27 cellular contexts compared by ENCODE assay signal in genomic region chr4:10029403-10029802, GRCh38.
"Had no signal": no experiment of that assay in that cellular context is flagged by ENCODE, and none has a peak within 500 bp of the region (broad histone marks: within the 10 kb centered on the region; RNA-seq: fewer than 3 reads in every experiment).

No MANE protein-coding gene starts in this region.

- H3K4me3 ChIP-seq: adrenal gland, breast epithelium, cardiac muscle cell, colonic mucosa, esophagus squamous epithelium had no signal

- H3K36me3 Mint-ChIP-seq: activated naive CD4-positive, alpha-beta T cell treated with anti-CD3 and anti-CD28 coated beads, Interleukin-2, amount 50 U/mL, for 24 hours; activated naive CD8-positive, alpha-beta T cell treated with anti-CD3 and anti-CD28 coated beads for 36 hours; brain had no signal

- H3K27ac ChIP-seq: breast epithelium, cardiac muscle cell, colonic mucosa, epithelial cell of prostate, esophagus squamous epithelium had no signal

- DNase-seq: activated CD4-positive, alpha-beta T cell treated with anti-CD3 and anti-CD28 coated beads for 1 hour; activated CD4-positive, alpha-beta T cell treated with anti-CD3 and anti-CD28 coated beads for 4 hours; activated CD4-positive, alpha-beta T cell treated with anti-CD3 and anti-CD28 coated beads, Interleukin-2, amount 50 U/mL, for 1 hour; activated CD4-positive, alpha-beta T cell treated with anti-CD3 and anti-CD28 coated beads, Interleukin-2, amount 50 U/mL, for 48 hours; activated CD8-positive, alpha-beta memory T cell treated with anti-CD3 and anti-CD28 coated beads for 24 hours; activated CD8-positive, alpha-beta T cell treated with anti-CD3 and anti-CD28 coated beads for 36 hours; activated effector memory CD4-positive, alpha-beta T cell treated with Interleukin-2 at 50 U/mL for 16 hours; activated naive CD4-positive, alpha-beta T cell treated with anti-CD3 and anti-CD28 coated beads for 36 hours; activated naive CD8-positive, alpha-beta T cell treated with anti-CD3 and anti-CD28 coated beads for 36 hours; activated naive CD8-positive, alpha-beta T cell treated with anti-CD3 and anti-CD28 coated beads, Interleukin-2, amount 50 U/mL, for 24 hours; activated T-cell treated with anti-CD3 and anti-CD28 coated beads, Interleukin-2, amount 50 U/mL, for 4 hours; amygdala; central memory CD4-positive, alpha-beta T cell; cerebellar nuclear complex; colonic mucosa; effector CD8-positive, alpha-beta T cell; esophagus squamous epithelium; foreskin melanocyte; head of caudate nucleus; T-helper 2 cell had no signal

- H3K4me3 Mint-ChIP-seq: activated CD8-positive, alpha-beta T cell treated with anti-CD3 and anti-CD28 coated beads for 36 hours; activated naive CD4-positive, alpha-beta T cell treated with anti-CD3 and anti-CD28 coated beads for 36 hours; activated naive CD4-positive, alpha-beta T cell treated with anti-CD3 and anti-CD28 coated beads, Interleukin-2, amount 50 U/mL, for 24 hours; activated naive CD8-positive, alpha-beta T cell treated with anti-CD3 and anti-CD28 coated beads for 36 hours; activated naive CD8-positive, alpha-beta T cell treated with anti-CD3 and anti-CD28 coated beads, Interleukin-2, amount 50 U/mL, for 24 hours; activated T-cell treated with anti-CD3 and anti-CD28 coated beads, Interleukin-2, amount 50 U/mL, for 4 hours; activated T-helper 17 cell treated with anti-CD3 and anti-CD28 coated beads, Interleukin-2, amount 50 U/mL, for 72 hours; brain had no signal

- H3K27me3 ChIP-seq: adrenal gland, breast epithelium, cardiac muscle cell, colonic mucosa, esophagus squamous epithelium had no signal

- H3K27ac Mint-ChIP-seq: activated CD8-positive, alpha-beta T cell treated with anti-CD3 and anti-CD28 coated beads for 36 hours; activated naive CD4-positive, alpha-beta T cell treated with anti-CD3 and anti-CD28 coated beads for 36 hours; activated naive CD4-positive, alpha-beta T cell treated with anti-CD3 and anti-CD28 coated beads, Interleukin-2, amount 50 U/mL, for 24 hours; activated naive CD8-positive, alpha-beta T cell treated with anti-CD3 and anti-CD28 coated beads for 36 hours; activated naive CD8-positive, alpha-beta T cell treated with anti-CD3 and anti-CD28 coated beads, Interleukin-2, amount 50 U/mL, for 24 hours; activated T-helper 17 cell treated with anti-CD3 and anti-CD28 coated beads, Interleukin-2, amount 50 U/mL, for 72 hours; brain had no signal

- H3K9me3 Mint-ChIP-seq: activated CD8-positive, alpha-beta T cell treated with anti-CD3 and anti-CD28 coated beads for 36 hours; activated naive CD4-positive, alpha-beta T cell treated with anti-CD3 and anti-CD28 coated beads for 36 hours; activated naive CD4-positive, alpha-beta T cell treated with anti-CD3 and anti-CD28 coated beads, Interleukin-2, amount 50 U/mL, for 24 hours; activated naive CD8-positive, alpha-beta T cell treated with anti-CD3 and anti-CD28 coated beads for 36 hours; activated naive CD8-positive, alpha-beta T cell treated with anti-CD3 and anti-CD28 coated beads, Interleukin-2, amount 50 U/mL, for 24 hours; activated T-cell treated with anti-CD3 and anti-CD28 coated beads, Interleukin-2, amount 50 U/mL, for 4 hours; activated T-helper 17 cell treated with anti-CD3 and anti-CD28 coated beads, Interleukin-2, amount 50 U/mL, for 72 hours had no signal

- H3K36me3 ChIP-seq: adrenal gland, breast epithelium, cardiac muscle cell, colonic mucosa, esophagus squamous epithelium had no signal

- H3K4me1 ChIP-seq: colonic mucosa had no signal

- H3K9me3 ChIP-seq: adrenal gland, breast epithelium, colonic mucosa, esophagus squamous epithelium had no signal
